In the genomic region with DNA sequence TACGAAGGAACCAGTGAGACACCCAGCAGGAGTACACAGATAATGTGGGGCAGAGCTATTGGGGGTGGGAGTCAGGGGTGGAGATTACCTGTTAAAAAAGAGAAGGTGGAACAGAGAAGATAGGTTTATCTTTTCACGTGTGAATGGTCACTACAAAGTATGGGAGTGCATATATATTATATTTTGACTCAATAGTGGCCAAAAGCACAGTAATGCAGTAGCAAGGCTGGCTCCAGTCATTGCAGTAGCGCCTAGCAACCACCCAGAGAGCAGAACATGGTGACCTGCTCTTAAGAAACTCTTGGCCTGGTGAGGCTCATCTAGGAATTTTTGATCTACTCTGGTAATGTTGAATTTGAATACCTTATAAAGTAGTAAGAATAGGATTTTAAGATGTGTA, we compare ENCODE assay signal across 7 cellular contexts. TPM values are rescaled to one million over a fixed set of nuclear protein-coding genes. Genes with fewer than 3 reads are reported as not detected.
DNase-seq lines count a peak whose midpoint lies in the region; ATAC-seq and TF ChIP-seq lines count a peak whose summit lies in the region.

No MANE protein-coding gene starts in this region.

- H3K4me1 Mint-ChIP-seq in natural killer cell treated with Interleukin-12 subunit alpha and Interleukin-12 subunit beta and Interleukin-15 and Interleukin-18, amount 100 ng/mL, for 72 hours (ENCODE audit: low read depth in 2 of 2): peaks cover 15 to 23% of the 10 kb centered on the region in 2 donors

- in situ Hi-C loops in G401 (cut with HindIII; ENCODE audit: low sequenced_read_pairs): no loop called here

- H3K4me3 ChIP-seq in coronary artery: peak overlapping the region; percentile 84

- peak overlapping the region; percentile 75 to 91 for H3K27ac Mint-ChIP-seq in natural killer cell treated with Interleukin-12 subunit alpha and Interleukin-12 subunit beta and Interleukin-15 and Interleukin-18, amount 100 ng/mL, for 72 hours

- H3K4me3 Mint-ChIP-seq in natural killer cell treated with Interleukin-12 subunit alpha and Interleukin-12 subunit beta and Interleukin-15 and Interleukin-18, amount 100 ng/mL, for 72 hours: peak overlapping the region; percentile 85

- no peak for ATAC-seq in natural killer cell treated with Interleukin-12 subunit alpha and Interleukin-12 subunit beta and Interleukin-15 and Interleukin-18, amount 100 ng/mL, for 72 hours
- ATAC-seq in left lobe of liver: no peak

- H3K27ac ChIP-seq in coronary artery: no peak overlapping the region

- no peaks in the 10 kb centered on the region for H3K9me3 Mint-ChIP-seq in natural killer cell treated with Interleukin-12 subunit alpha and Interleukin-12 subunit beta and Interleukin-15 and Interleukin-18, amount 100 ng/mL, for 72 hours

- no peak for TF ChIP-seq CTCF in coronary artery (IDR thresholded peaks at IDR 0.05)

- peaks cover 13 to 15% of the 10 kb centered on the region in 2 donors for H3K27me3 Mint-ChIP-seq in natural killer cell treated with Interleukin-12 subunit alpha and Interleukin-12 subunit beta and Interleukin-15 and Interleukin-18, amount 100 ng/mL, for 72 hours

- DNase-seq in G401 (ENCODE audit: low spot score) (peak; percentile 7), NCI-H146 (lab: John Stamatoyannopoulos, UW) (peak; percentile 67), coronary artery (ENCODE audit: low spot score) (no peak), AG08395 (ENCODE audit: low spot score) (no peak), GM03348 (ENCODE audit: low spot score) (no peak), left lobe of liver (ENCODE audit: low spot score) (no peak)
- no peak for DNase-seq in natural killer cell treated with Interleukin-12 subunit alpha and Interleukin-12 subunit beta and Interleukin-15 and Interleukin-18, amount 100 ng/mL, for 72 hours (ENCODE audit: low spot score)

- peaks cover 23% of the 10 kb centered on the region for H3K36me3 Mint-ChIP-seq in natural killer cell treated with Interleukin-12 subunit alpha and Interleukin-12 subunit beta and Interleukin-15 and Interleukin-18, amount 100 ng/mL, for 72 hours

RNA-seq across cellular contexts. Expression of gene IMPACT, which starts 1.0 kb away (rescaled TPM):
- total RNA-seq in G401 (2014; rRNA removed; shearing (Covaris generic)): 32.1 and 47.6 TPM in 2 replicates
- total RNA-seq in natural killer cell treated with Interleukin-12 subunit alpha and Interleukin-12 subunit beta and Interleukin-15 and Interleukin-18, amount 100 ng/mL, for 72 hours: 1 to 10 TPM; 6.0 to 6.6 TPM
- 14.8 TPM for total RNA-seq in left lobe of liver

RNA-seq across cellular contexts. Expression of gene OSBPL1A, which starts 29.9 kb away (rescaled TPM):
- 75.8 and 78.6 TPM in 2 replicates for total RNA-seq in G401 (2014; rRNA removed; shearing (Covaris generic))
- 1 to 10 TPM in 1 of 2 donors, not detected in 1; 2.0 TPM for total RNA-seq in natural killer cell treated with Interleukin-12 subunit alpha and Interleukin-12 subunit beta and Interleukin-15 and Interleukin-18, amount 100 ng/mL, for 72 hours
- total RNA-seq in left lobe of liver: 5.5 TPM

RNA-seq across cellular contexts. Expression of gene HRH4, which starts 33.0 kb away (rescaled TPM):
- not detected in 2 replicates for total RNA-seq in G401 (2014; rRNA removed; shearing (Covaris generic))
- total RNA-seq in natural killer cell treated with Interleukin-12 subunit alpha and Interleukin-12 subunit beta and Interleukin-15 and Interleukin-18, amount 100 ng/mL, for 72 hours: under 1 TPM in 1 of 2 donors, not detected in 1; 0.53 TPM
- 0.15 TPM for total RNA-seq in left lobe of liver

Comparison
In these comparisons a context has a peak if more than half of its experiments do, and no peak if none do; other contexts are left out.
1. DNase-seq: peak in G401 (single experiment) and NCI-H146 (single experiment); none in coronary artery (single experiment), natural killer cell treated with Interleukin-12 subunit alpha and Interleukin-12 subunit beta and Interleukin-15 and Interleukin-18, amount 100 ng/mL, for 72 hours (single experiment), AG08395 (single experiment), GM03348 (single experiment) and left lobe of liver (single experiment).
2. RNA of gene OSBPL1A, which starts 29.9 kb away (total RNA-seq): 75.8 to 78.6 TPM in G401; 5.5 TPM in left lobe of liver (single experiment) and 2.0 TPM in natural killer cell treated with Interleukin-12 subunit alpha and Interleukin-12 subunit beta and Interleukin-15 and Interleukin-18, amount 100 ng/mL, for 72 hours; every median in the first group is over 10 times any median in the second.